Comparison of ENCODE assay signal across 12 cellular contexts in the genomic region with DNA sequence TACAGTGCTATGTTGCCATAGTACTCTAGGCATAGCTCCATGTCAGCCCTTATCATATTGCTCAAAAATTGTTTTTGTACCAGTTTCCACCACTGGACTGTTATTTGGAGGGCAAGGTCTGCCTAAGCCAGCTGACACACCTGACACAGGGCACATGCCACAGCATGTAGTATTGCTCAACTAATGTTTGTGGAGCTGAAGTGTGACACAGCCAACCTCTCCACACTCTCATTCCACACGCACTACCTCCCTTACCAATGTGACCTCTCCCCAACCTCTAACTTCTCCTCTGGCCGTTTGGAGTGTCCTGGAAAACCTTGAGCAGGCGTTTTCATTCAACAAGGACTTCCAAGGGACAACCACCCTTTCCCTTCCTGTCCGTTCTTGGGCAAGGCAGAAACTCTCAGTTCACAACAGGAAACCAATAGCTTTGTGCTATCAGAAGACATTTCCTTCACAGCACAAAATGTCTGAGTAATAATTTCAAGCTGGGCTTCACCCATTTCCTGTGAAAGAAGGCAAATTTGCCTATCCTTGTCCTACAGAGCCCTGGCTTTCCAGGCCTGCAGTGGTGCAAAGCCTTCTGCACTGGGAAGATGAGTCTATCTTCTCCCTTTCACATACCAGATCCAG. TPM values are rescaled to one million over a fixed set of nuclear protein-coding genes. Genes with fewer than 3 reads are reported as not detected.
DNase-seq lines count a peak whose midpoint lies in the region; ATAC-seq and TF ChIP-seq lines count a peak whose summit lies in the region.
"Had no signal": no experiment of that assay in that cellular context is flagged by ENCODE, and none has a peak within 500 bp of the region (broad histone marks: within the 10 kb centered on the region; RNA-seq: fewer than 3 reads in every experiment).

No MANE protein-coding gene starts in this region.

- H3K36me3 Mint-ChIP-seq in natural killer cell (no peaks in the 10 kb centered on the region), progenitor cell of endocrine pancreas (ENCODE audit: insufficient read depth) (no peaks in the 10 kb centered on the region)

- H3K27ac Mint-ChIP-seq in natural killer cell (peak overlapping the region; percentile 77 to 78), progenitor cell of endocrine pancreas (no peak overlapping the region)

- TF ChIP-seq CTCF in GM12875 (IDR thresholded peaks at IDR 0.05; ENCODE audit: borderline replicate concordance, insufficient read depth, low read depth, low read length) (no peak), natural killer cell (IDR thresholded peaks at IDR 0.05) (no peak), progenitor cell of endocrine pancreas (IDR thresholded peaks at IDR 0.05; ENCODE audit: unreplicated experiment) (no peak), GM13976 (IDR thresholded peaks at IDR 0.05; ENCODE audit: borderline replicate concordance, control extremely low read depth, extremely low read depth, insufficient read depth, missing control alignments) (no peak)

- peaks cover 10 to 16% of the 10 kb centered on the region in 2 donors for H3K4me1 Mint-ChIP-seq in natural killer cell
- no peaks in the 10 kb centered on the region for H3K4me1 Mint-ChIP-seq in progenitor cell of endocrine pancreas (ENCODE audit: low read depth)

- H3K27me3 Mint-ChIP-seq in natural killer cell (ENCODE audit: low read depth in 2 of 2) (no peaks in the 10 kb centered on the region), progenitor cell of endocrine pancreas (peaks cover 6% of the 10 kb centered on the region)

- H3K9me3 Mint-ChIP-seq in natural killer cell (no peaks in the 10 kb centered on the region), progenitor cell of endocrine pancreas (ENCODE audit: low read depth) (no peaks in the 10 kb centered on the region)

- ATAC-seq in natural killer cell = peak in 1 of 3 donors; percentile 50
- ATAC-seq: mucosa of descending colon had no signal

- intact Hi-C loops in natural killer cell (cut with micrococcal nuclease) = no loop called here

- peak overlapping the region; percentile 19 for H3K4me3 ChIP-seq in GM12875 (ENCODE audit: low read depth, low read length)
- H3K4me3 ChIP-seq: mucosa of descending colon had no signal

- H3K4me3 Mint-ChIP-seq in natural killer cell (peak overlapping the region; percentile 59), progenitor cell of endocrine pancreas (ENCODE audit: low read depth) (no peak overlapping the region)

- in situ Hi-C loops in GM13976 (cut with MboI; ENCODE audit: low sequenced_read_pairs, unreplicated experiment) = no loop called here

- DNase-seq in Kasumi-1 (lab: John Stamatoyannopoulos, UW) = peak; percentile 14 to 22
- peak; percentile 36 to 81 for DNase-seq in dermis microvascular lymphatic vessel endothelial cell (ENCODE audit: low read depth in 2 of 2)
- no peak for DNase-seq in natural killer cell
- DNase-seq in progenitor cell of endocrine pancreas (ENCODE audit: low spot score, unreplicated experiment) = no peak
- DNase-seq in NCI-H524 (lab: John Stamatoyannopoulos, UW) = no peak
- DNase-seq in GM13976 (ENCODE audit: low spot score) = no peak
- DNase-seq: activated CD4-positive, alpha-beta T cell treated with anti-CD3 and anti-CD28 coated beads, Interleukin-2, amount 50 U/mL, for 48 hours; amniotic stem cell; Calu3; effector CD8-positive, alpha-beta T cell; mucosa of descending colon had no signal

RNA-seq across cellular contexts. Expression of a gene that starts 38.4 kb away (rescaled TPM):
- 8.0 and 12.0 TPM in 2 replicates for total RNA-seq in dermis microvascular lymphatic vessel endothelial cell
- total RNA-seq in natural killer cell = 10 to 100 TPM; 13.4 to 19.6 (median 17.5) TPM
- 14.9 and 15.7 TPM in 2 replicates for total RNA-seq in progenitor cell of endocrine pancreas

RNA-seq across cellular contexts. Expression of a gene that starts 49.5 kb away (rescaled TPM):
- total RNA-seq in dermis microvascular lymphatic vessel endothelial cell (12.9 and 13.4 TPM in 2 replicates), natural killer cell (10 to 100 TPM; 14.7 to 26.0 (median 24.5) TPM), progenitor cell of endocrine pancreas (39.2 and 42.6 TPM in 2 replicates)

Comparison
In these comparisons a context has a peak if more than half of its experiments do, and no peak if none do; other contexts are left out.
1. DNase-seq: peak in Kasumi-1 (2 of 2) and dermis microvascular lymphatic vessel endothelial cell (2 of 2); none in natural killer cell (single experiment), progenitor cell of endocrine pancreas (single experiment), NCI-H524 (0 of 2) and GM13976 (single experiment).